21 cellular contexts compared by ENCODE assay signal in the genomic region with DNA sequence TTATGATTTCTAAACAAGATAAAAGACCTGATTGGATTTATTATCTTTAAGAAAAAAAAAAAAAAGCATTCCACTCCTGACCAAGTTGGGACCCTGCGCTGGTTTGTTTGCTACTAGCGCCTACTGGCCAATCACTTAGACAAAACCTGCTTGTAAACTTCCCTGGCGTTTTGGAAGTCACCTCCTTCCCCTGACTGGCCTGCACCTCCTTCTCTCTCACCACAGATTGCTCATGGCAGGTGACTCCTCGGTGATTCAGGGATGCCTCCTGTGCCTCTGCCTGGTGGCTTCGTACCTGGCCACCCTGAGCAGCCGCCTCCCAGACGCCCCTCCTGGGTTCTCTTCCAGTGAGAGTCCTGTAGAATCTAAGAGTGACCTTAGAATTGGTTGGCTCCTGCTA.
"Had no signal": no experiment of that assay in that cellular context is flagged by ENCODE, and none has a peak within 500 bp of the region (broad histone marks: within the 10 kb centered on the region; RNA-seq: fewer than 3 reads in every experiment).

No MANE protein-coding gene starts in this region.

- H3K36me3 Mint-ChIP-seq: activated naive CD8-positive, alpha-beta T cell treated with anti-CD3 and anti-CD28 coated beads, Interleukin-2, amount 10 ng/mL, durations not matched to agents 7 days and 5 days had no signal

- H3K4me1 Mint-ChIP-seq: activated naive CD8-positive, alpha-beta T cell treated with anti-CD3 and anti-CD28 coated beads, Interleukin-2, amount 10 ng/mL, durations not matched to agents 7 days and 5 days had no signal

- ATAC-seq: activated CD4-positive, CD25-positive, alpha-beta regulatory T cell treated with anti-CD3 and anti-CD28 coated beads, Interleukin-2, amount 50 U/mL, for 24 hours; activated CD8-positive, alpha-beta T cell treated with anti-CD3 and anti-CD28 coated beads for 36 hours; activated T-cell treated with anti-CD3 and anti-CD28 coated beads, Interleukin-2, amount 50 U/mL, for 72 hours had no signal

- H3K9me3 Mint-ChIP-seq: activated CD8-positive, alpha-beta T cell treated with anti-CD3 and anti-CD28 coated beads for 36 hours; activated naive CD8-positive, alpha-beta T cell treated with anti-CD3 and anti-CD28 coated beads, Interleukin-2, amount 10 ng/mL, durations not matched to agents 7 days and 5 days; activated T-cell treated with anti-CD3 and anti-CD28 coated beads, Interleukin-2, amount 50 U/mL, for 72 hours; T-helper 1 cell treated with Interleukin-12 subunit alpha and Interleukin-12 subunit beta and Interleukin-4 antibody, amounts not matched to agents 30 μg/mL and 1 μg/mL, for 36 hours had no signal

- H3K4me3 Mint-ChIP-seq: activated CD8-positive, alpha-beta T cell treated with anti-CD3 and anti-CD28 coated beads for 36 hours; activated naive CD8-positive, alpha-beta T cell treated with anti-CD3 and anti-CD28 coated beads, Interleukin-2, amount 10 ng/mL, durations not matched to agents 7 days and 5 days; activated T-cell treated with anti-CD3 and anti-CD28 coated beads, Interleukin-2, amount 50 U/mL, for 72 hours; T-helper 1 cell treated with Interleukin-12 subunit alpha and Interleukin-12 subunit beta and Interleukin-4 antibody, amounts not matched to agents 30 μg/mL and 1 μg/mL, for 36 hours had no signal

- H3K4me1 ChIP-seq: adrenal gland, breast epithelium had no signal

- H3K36me3 ChIP-seq: adrenal gland, breast epithelium had no signal

- H3K4me3 ChIP-seq: adrenal gland, breast epithelium had no signal

- H3K27ac Mint-ChIP-seq: activated CD8-positive, alpha-beta T cell treated with anti-CD3 and anti-CD28 coated beads for 36 hours; activated naive CD8-positive, alpha-beta T cell treated with anti-CD3 and anti-CD28 coated beads, Interleukin-2, amount 10 ng/mL, durations not matched to agents 7 days and 5 days; activated T-cell treated with anti-CD3 and anti-CD28 coated beads, Interleukin-2, amount 50 U/mL, for 72 hours; T-helper 1 cell treated with Interleukin-12 subunit alpha and Interleukin-12 subunit beta and Interleukin-4 antibody, amounts not matched to agents 30 μg/mL and 1 μg/mL, for 36 hours had no signal

- FAIRE-seq: RCC 7860 had no signal

- H3K27me3 ChIP-seq: adrenal gland, breast epithelium had no signal

- H3K27me3 Mint-ChIP-seq: activated CD8-positive, alpha-beta T cell treated with anti-CD3 and anti-CD28 coated beads for 36 hours had no signal

- DNase-seq: activated CD4-positive, alpha-beta T cell treated with anti-CD3 and anti-CD28 coated beads for 4 hours; activated CD8-positive, alpha-beta memory T cell treated with anti-CD3 and anti-CD28 coated beads, Interleukin-2, amount 50 U/mL, for 4 hours; activated CD8-positive, alpha-beta T cell treated with anti-CD3 and anti-CD28 coated beads for 36 hours; activated naive CD4-positive, alpha-beta T cell treated with anti-CD3 and anti-CD28 coated beads, Interleukin-2, amount 50 U/mL, for 16 hours; activated naive CD8-positive, alpha-beta T cell treated with anti-CD3 and anti-CD28 coated beads, Interleukin-2, amount 10 ng/mL, durations not matched to agents 7 days and 5 days; activated T-cell treated with anti-CD3 and anti-CD28 coated beads, Interleukin-2, amount 50 U/mL, for 72 hours; adrenal gland; anterior cingulate cortex; MM.1S; NCI-H1105; NCI-H1436; NCI-H1694 treated with DMSO at 0.1 percent for 48 hours; NCI-H2029 treated with DMSO at 0.1 percent for 48 hours; NCI-H510A treated with DMSO at 0.1 percent for 48 hours; NCI-H69; NK-92 treated with Interleukin-12 subunit alpha and Interleukin-12 subunit beta, amount 100 ng/mL, for 24 hours; SHP77 treated with DMSO at 0.1 percent for 48 hours had no signal

- H3K27ac ChIP-seq: adrenal gland, breast epithelium had no signal

- H3K9me3 ChIP-seq: adrenal gland, breast epithelium had no signal
